8 cellular contexts compared by ENCODE assay signal in genomic region chr16:22436326-22436822, GRCh38.
DNase-seq lines count a peak whose midpoint lies in the region; ATAC-seq and TF ChIP-seq lines count a peak whose summit lies in the region.
"Not testable (repeated sequence)": the region's sequence is repeated elsewhere in the genome, so short reads cannot be mapped to it uniquely, and the experiment has no call there.

No MANE protein-coding gene starts in this region.

- not testable (repeated sequence) for H3K4me1 Mint-ChIP-seq in activated T-cell treated with anti-CD3 and anti-CD28 coated beads, Interleukin-2, amount 50 U/mL, for 72 hours (ENCODE audit: low read depth); endothelial cell (ENCODE audit: unreplicated experiment)

- POLR2A ChIA-PET in AG04449 (lab: Yijun Ruan, JAX), result not testable (repeated sequence)

- H3K4me3 ChIP-seq in AG04449 (ENCODE audit: low read depth, low read length) (peak overlapping the region; percentile 67), Loucy (ENCODE audit: low read length, poor library complexity, severe bottlenecking) (peak overlapping the region; percentile 90), liver (ENCODE audit: low read depth in 1 of 3, low read length in 3 of 3) (peak overlapping the region in 2 of 3 donors; percentile 76 to 84), gastrocnemius medialis (peak overlapping the region; percentile 82 to 100 (median 90))

- not testable (repeated sequence) for H3K9me3 Mint-ChIP-seq in activated T-cell treated with anti-CD3 and anti-CD28 coated beads, Interleukin-2, amount 50 U/mL, for 72 hours; endothelial cell (ENCODE audit: unreplicated experiment)

- intact Hi-C loops in gastrocnemius medialis (cut with DNase I; ENCODE audit: low total_unique reads), result not testable (repeated sequence)

- H3K27ac Mint-ChIP-seq in activated T-cell treated with anti-CD3 and anti-CD28 coated beads, Interleukin-2, amount 50 U/mL, for 72 hours, result peak overlapping the region; percentile 100
- H3K27ac Mint-ChIP-seq in endothelial cell (ENCODE audit: unreplicated experiment), result peak overlapping the region; percentile 87

- H3K9me2 ChIP-seq in Loucy (replicated peaks; ENCODE audit: low read depth, low read length), result not testable (repeated sequence)

- H3K4me2 ChIP-seq in Loucy (ENCODE audit: low read depth, low read length, poor library complexity, severe bottlenecking), result peak overlapping the region; percentile 46

- H3K4me1 ChIP-seq in Loucy (ENCODE audit: insufficient read depth, low read length, poor library complexity, severe bottlenecking); liver (ENCODE audit: control insufficient read depth in 4 of 4, insufficient read depth in 4 of 4, low read length in 3 of 4); gastrocnemius medialis: not testable (repeated sequence)

- H3K36me3 ChIP-seq in Loucy (ENCODE audit: insufficient read depth, low read length); liver (ENCODE audit: control insufficient read depth in 4 of 4, insufficient read depth in 3 of 4, low read depth in 1 of 4, low read length in 3 of 4); gastrocnemius medialis: not testable (repeated sequence)

- H3K27ac ChIP-seq in liver (ENCODE audit: low read depth in 1 of 2, low read length in 2 of 2) (peak overlapping the region in 1 of 2 donors; percentile 92), gastrocnemius medialis (peak overlapping the region; percentile 93 to 100 (median 100))

- peak overlapping the region; percentile 96 to 99 for H3K4me3 Mint-ChIP-seq in activated T-cell treated with anti-CD3 and anti-CD28 coated beads, Interleukin-2, amount 50 U/mL, for 72 hours
- H3K4me3 Mint-ChIP-seq in endothelial cell (ENCODE audit: unreplicated experiment), result peak overlapping the region; percentile 98

- WGBS in liver, result 0% methylated on average over 4 of the region's 6 CpGs

- not testable (repeated sequence) for H4K20me1 ChIP-seq in Loucy (ENCODE audit: insufficient read depth, low read length, poor library complexity, severe bottlenecking)

- not testable (repeated sequence) for TF ChIP-seq RAD21 in liver (IDR thresholded peaks at IDR 0.05)

- H3K27me3 Mint-ChIP-seq in activated T-cell treated with anti-CD3 and anti-CD28 coated beads, Interleukin-2, amount 50 U/mL, for 72 hours (ENCODE audit: low read depth); endothelial cell (ENCODE audit: unreplicated experiment): not testable (repeated sequence)

- H3F3A ChIP-seq in Loucy (ENCODE audit: low read depth), result not testable (repeated sequence)

- ATAC-seq in GM19035 (IDR thresholded peaks at IDR 0.05; ENCODE audit: unreplicated experiment) (peak; percentile 34), HG02840 (IDR thresholded peaks at IDR 0.05; ENCODE audit: low FRiP score, unreplicated experiment) (peak; percentile 28), gastrocnemius medialis (peak; percentile 89 to 91)
- ATAC-seq in activated T-cell treated with anti-CD3 and anti-CD28 coated beads, Interleukin-2, amount 50 U/mL, for 72 hours (replicated peaks in 1 of 2), result peak; percentile 41 to 47

- not testable (repeated sequence) for H3K27me3 ChIP-seq in Loucy (ENCODE audit: insufficient read depth, low read length, poor library complexity, severe bottlenecking); liver (ENCODE audit: control insufficient read depth in 4 of 4, insufficient read depth in 4 of 4, low read length in 3 of 4); gastrocnemius medialis

- DNase-seq in AG04449 (ENCODE audit: low read depth, low spot score); activated T-cell treated with anti-CD3 and anti-CD28 coated beads, Interleukin-2, amount 50 U/mL, for 72 hours; endothelial cell (ENCODE audit: low spot score); gastrocnemius medialis: not testable (repeated sequence)

- H3K9me3 ChIP-seq in Loucy (ENCODE audit: insufficient read depth, low read depth, low read length); liver (ENCODE audit: control insufficient read depth in 4 of 4, low read length in 3 of 4); gastrocnemius medialis: not testable (repeated sequence)

- not testable (repeated sequence) for TF ChIP-seq CTCF in AG04449 (IDR thresholded peaks at IDR 0.05; ENCODE audit: insufficient read depth, low read length, missing control alignments); Loucy (conservative IDR thresholded peaks at IDR 0.05; ENCODE audit: low read length); endothelial cell (IDR thresholded peaks at IDR 0.05; ENCODE audit: unreplicated experiment); liver (IDR thresholded peaks at IDR 0.05; ENCODE audit: low read depth, low read length, missing input control); gastrocnemius medialis (IDR thresholded peaks at IDR 0.05 in 4 of 5, conservative IDR thresholded peaks at IDR 0.05 in 1 of 5)

- H3K9ac ChIP-seq in Loucy (ENCODE audit: low read depth, low read length, poor library complexity, severe bottlenecking), result peak overlapping the region; percentile 73
- H3K9ac ChIP-seq in liver (ENCODE audit: low read depth in 1 of 2, low read length in 2 of 2), result peak overlapping the region; percentile 66 to 76

- in situ Hi-C loops in gastrocnemius medialis (cut with MboI; ENCODE audit: low sequenced_read_pairs in 4 of 4), result not testable (repeated sequence)

- H3K79me2 ChIP-seq in Loucy (ENCODE audit: insufficient read depth, low read length), result not testable (repeated sequence)

- TF ChIP-seq POLR2A in gastrocnemius medialis (IDR thresholded peaks at IDR 0.05), result not testable (repeated sequence)

- not testable (repeated sequence) for H3K36me3 Mint-ChIP-seq in activated T-cell treated with anti-CD3 and anti-CD28 coated beads, Interleukin-2, amount 50 U/mL, for 72 hours (ENCODE audit: insufficient read depth in 2 of 2); endothelial cell (ENCODE audit: low read depth, unreplicated experiment)

- CTCF ChIA-PET in AG04449 (lab: Yijun Ruan, JAX), result not testable (repeated sequence)

- peak overlapping the region; percentile 83 for H2AFZ ChIP-seq in Loucy (ENCODE audit: low read length)

Comparison
In these comparisons a context has a peak if more than half of its experiments do, and no peak if none do; other contexts are left out.
1. ATAC-seq: peak in every context shown above with its lines; median percentile 90 in gastrocnemius medialis; 44 in activated T-cell treated with anti-CD3 and anti-CD28 coated beads, Interleukin-2, amount 50 U/mL, for 72 hours; 34 in GM19035; 28 in HG02840.